Comparison of ENCODE assay signal across 1 cellular context in genomic region chr6:29948277-29948676, GRCh38.
TF ChIP-seq lines count a peak whose summit lies in the region.

No MANE protein-coding gene starts in this region.

TF ChIP-seq in WTC11, 78 proteins besides CTCF, POLR2A, EP300 and RAD21:
- TF ChIP-seq OVOL2 (CRISPR knock-in tag; IDR thresholded peaks at IDR 0.05; ENCODE audit: borderline replicate concordance), result no peak
- TF ChIP-seq ZNF121 (CRISPR knock-in tag; IDR thresholded peaks at IDR 0.05), result no peak
- no peak for TF ChIP-seq KAT7 (CRISPR knock-in tag; IDR thresholded peaks at IDR 0.05; ENCODE audit: borderline replicate concordance)
- no peak for TF ChIP-seq RORB (CRISPR knock-in tag; IDR thresholded peaks at IDR 0.05)
- no peak for TF ChIP-seq TEAD1 (CRISPR knock-in tag; IDR thresholded peaks at IDR 0.05)
- TF ChIP-seq HMGA2 (CRISPR knock-in tag; IDR thresholded peaks at IDR 0.05), result no peak
- TF ChIP-seq MYBL2 (CRISPR knock-in tag; IDR thresholded peaks at IDR 0.05), result no peak
- TF ChIP-seq TEAD4 (CRISPR knock-in tag; IDR thresholded peaks at IDR 0.05), result no peak
- TF ChIP-seq AFF4 (CRISPR knock-in tag; IDR thresholded peaks at IDR 0.05; ENCODE audit: borderline replicate concordance), result no peak
- no peak for TF ChIP-seq STAT6 (CRISPR knock-in tag; conservative IDR thresholded peaks at IDR 0.05; ENCODE audit: low read depth)
- TF ChIP-seq HMGXB4 (CRISPR knock-in tag; IDR thresholded peaks at IDR 0.05), result no peak
- TF ChIP-seq ZNF425 (CRISPR knock-in tag; conservative IDR thresholded peaks at IDR 0.05), result no peak
- no peak for TF ChIP-seq ZNF281 (CRISPR knock-in tag; IDR thresholded peaks at IDR 0.05)
- TF ChIP-seq TP53 (CRISPR knock-in tag; IDR thresholded peaks at IDR 0.05), result no peak
- no peak for TF ChIP-seq RELA (CRISPR knock-in tag; IDR thresholded peaks at IDR 0.05; ENCODE audit: borderline replicate concordance)
- TF ChIP-seq ARID4B (CRISPR knock-in tag; IDR thresholded peaks at IDR 0.05; ENCODE audit: borderline replicate concordance), result no peak
- no peak for TF ChIP-seq ATF2 (CRISPR knock-in tag; IDR thresholded peaks at IDR 0.05; ENCODE audit: borderline replicate concordance, low read depth)
